Comparison of ENCODE assay signal across 8 cellular contexts in the genomic region with DNA sequence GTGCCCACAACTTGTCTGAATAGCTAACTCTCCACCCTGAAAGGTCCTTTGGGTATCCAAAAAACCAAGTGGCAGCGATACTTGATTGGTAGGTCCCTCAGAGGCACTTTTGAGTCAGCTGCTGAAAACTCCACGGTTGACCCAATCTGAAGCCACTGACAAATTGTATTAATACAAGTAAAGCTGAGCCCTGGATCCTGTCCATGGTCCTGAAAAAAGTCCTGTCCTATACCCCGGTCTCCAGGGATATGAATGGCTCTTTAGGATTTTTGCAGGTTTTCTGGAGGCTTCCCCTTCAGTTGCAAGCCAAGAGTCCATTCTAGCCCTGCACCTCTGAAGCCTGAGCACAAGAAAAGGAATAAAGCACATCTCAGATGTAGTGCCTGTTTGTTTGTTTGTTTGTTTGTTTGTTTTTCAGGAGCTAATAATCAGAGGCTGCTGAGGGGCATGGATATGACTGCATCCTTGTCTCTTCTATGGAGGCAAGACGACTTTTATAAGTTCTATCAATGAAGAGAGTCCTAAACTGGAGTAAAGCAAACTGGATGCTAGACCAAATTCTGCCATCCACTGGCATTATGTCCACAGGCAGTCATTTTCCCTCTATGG. TPM values are rescaled to one million over a fixed set of nuclear protein-coding genes. Genes with fewer than 3 reads are reported as not detected.
A peak's percentile ranks its signal among the peaks of the same experiment; 100 is the strongest.
DNase-seq lines count a peak whose midpoint lies in the region; ATAC-seq and TF ChIP-seq lines count a peak whose summit lies in the region.

No MANE protein-coding gene starts in this region.

- in situ Hi-C loops in brain microvascular endothelial cell (cut with HindIII; ENCODE audit: low pct_ligation_motif_present, low sequenced_read_pairs) = no loop called here

- H3K27ac ChIP-seq in brain microvascular endothelial cell = no peak overlapping the region

- TF ChIP-seq CTCF in brain microvascular endothelial cell (IDR thresholded peaks at IDR 0.05; ENCODE audit: low read depth, low read length, missing control alignments) = no peak

- DNase-seq in GM04504 (ENCODE audit: low read depth) (peak; percentile 26), LoVo (ENCODE audit: low spot score) (peak; percentile 52), brain microvascular endothelial cell (peak; percentile 52), mucosa of gallbladder (ENCODE audit: low spot score) (peak; percentile 42), KG1 (lab: John Stamatoyannopoulos, UW) (no peak)

- peaks cover 63% of the 10 kb centered on the region for H3K27me3 ChIP-seq in brain microvascular endothelial cell (replicated peaks)

- H3K4me3 ChIP-seq in brain microvascular endothelial cell (ENCODE audit: low read depth, low read length) = no peak overlapping the region

- H3K36me3 ChIP-seq in brain microvascular endothelial cell (replicated peaks) = no peaks in the 10 kb centered on the region

- no peak for ATAC-seq in HG03025 (IDR thresholded peaks at IDR 0.05; ENCODE audit: low FRiP score, unreplicated experiment)
- no peak for ATAC-seq in GM18520 (IDR thresholded peaks at IDR 0.05; ENCODE audit: unreplicated experiment)
- no peak for ATAC-seq in GM21390 (IDR thresholded peaks at IDR 0.05; ENCODE audit: unreplicated experiment)

RNA-seq across cellular contexts. Expression of gene SLC12A5, which starts 1.7 kb away (rescaled TPM):
- total RNA-seq in mucosa of gallbladder = 0.32 TPM

RNA-seq across cellular contexts. Expression of gene MMP9, which starts 18.6 kb away (rescaled TPM):
- total RNA-seq in mucosa of gallbladder = 0.52 TPM

RNA-seq across cellular contexts. Expression of gene ZNF335, which starts 55.3 kb away (rescaled TPM):
- 19.4 TPM for total RNA-seq in mucosa of gallbladder
